ENCODE assay signal across 11 cellular contexts in the genomic region with DNA sequence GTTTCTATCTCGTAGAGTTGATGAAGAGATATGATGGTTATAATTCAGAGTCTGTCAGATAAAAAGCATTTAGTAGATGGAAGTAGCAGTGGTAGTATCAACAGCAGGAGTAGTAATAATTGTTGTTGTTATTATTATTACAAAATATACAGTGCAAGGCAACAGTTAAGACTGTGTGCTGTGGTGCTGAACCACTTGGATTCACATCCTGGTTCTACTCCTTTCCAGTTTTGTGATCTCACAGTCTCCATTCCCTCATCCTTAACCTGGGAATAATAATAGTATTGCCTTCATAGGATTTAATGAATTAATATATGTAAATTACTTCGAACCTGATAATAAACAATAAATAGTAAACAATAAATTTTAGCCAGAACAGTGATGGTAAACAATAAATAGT. TPM values are rescaled to one million over a fixed set of nuclear protein-coding genes. Genes with fewer than 3 reads are reported as not detected.
DNase-seq lines count a peak whose midpoint lies in the region; ATAC-seq and TF ChIP-seq lines count a peak whose summit lies in the region.
"Had no signal": no experiment of that assay in that cellular context is flagged by ENCODE, and none has a peak within 500 bp of the region (broad histone marks: within the 10 kb centered on the region; RNA-seq: fewer than 3 reads in every experiment).

No MANE protein-coding gene starts in this region.

- H3K36me3 ChIP-seq in RWPE2 (ENCODE audit: low read depth) (no peaks in the 10 kb centered on the region), neuron (ENCODE audit: insufficient read depth, low read length) (no peaks in the 10 kb centered on the region)
- H3K36me3 ChIP-seq: gastrocnemius medialis had no signal

- TF ChIP-seq CTCF in AG04450 (IDR thresholded peaks at IDR 0.05; ENCODE audit: low read depth, low read length): no peak
- TF ChIP-seq CTCF in RWPE2 (IDR thresholded peaks at IDR 0.05; ENCODE audit: poor library complexity, severe bottlenecking): no peak

- 0 out of 3 replicates have a peak, but pooled peaks have one; percentile 13 for ATAC-seq in RWPE2 (ENCODE audit: low read depth)
- ATAC-seq: activated T-helper 17 cell treated with anti-CD3 and anti-CD28 coated beads, Interleukin-2, amount 50 U/mL, for 72 hours; CD8-positive, alpha-beta T cell had no signal

- CTCF ChIA-PET in AG04450 (lab: Charles Lee): no interaction called here

- H3K4me3 ChIP-seq in AG04450 (ENCODE audit: low read depth, low read length) (peak overlapping the region; percentile 63), RWPE2 (ENCODE audit: severe bottlenecking) (peak overlapping the region; percentile 32), neuron (ENCODE audit: low read length) (peak overlapping the region; percentile 48)

- H3K27me3 ChIP-seq in AG04450 (ENCODE audit: control insufficient read depth, insufficient read depth, low read length): no peaks in the 10 kb centered on the region
- no peaks in the 10 kb centered on the region for H3K27me3 ChIP-seq in RWPE2 (ENCODE audit: insufficient read depth, poor library complexity, severe bottlenecking)
- no peaks in the 10 kb centered on the region for H3K27me3 ChIP-seq in neuron (ENCODE audit: insufficient read depth, low read length)
- H3K27me3 ChIP-seq: gastrocnemius medialis had no signal

- H3K4me1 ChIP-seq in RWPE2 (ENCODE audit: insufficient read depth, poor library complexity, severe bottlenecking) (peaks cover 48% of the 10 kb centered on the region), neuron (ENCODE audit: insufficient read depth, low read length) (peaks cover 27% of the 10 kb centered on the region)

- POLR2A ChIA-PET in AG04450 (lab: Yijun Ruan, JAX): interaction anchor here (2.3 kb wide), 1 partner anchor 38 kb away, joined by 27 read pairs; a partner anchor contains a TSS

- H3K27ac ChIP-seq in AG04450 (ENCODE audit: low read depth, low read length) (no peak overlapping the region), RWPE2 (ENCODE audit: poor library complexity, severe bottlenecking) (peak overlapping the region; percentile 98)

- peak overlapping the region; percentile 18 for H2AFZ ChIP-seq in neuron (ENCODE audit: low read depth, low read length)

- no peak for DNase-seq in AG04450 (ENCODE audit: low read depth, low spot score)
- no peak for DNase-seq in RWPE2 (ENCODE audit: low spot score)
- DNase-seq in fibroblast of peridontal ligament (ENCODE audit: extremely low read depth): peak; percentile 32
- no peak for DNase-seq in nucleus accumbens (lab: John Stamatoyannopoulos, UW)
- DNase-seq in iPS-NIHi11 (ENCODE audit: low spot score): no peak
- no peak for DNase-seq in foreskin melanocyte
- DNase-seq in putamen (ENCODE audit: low spot score): no peak
- DNase-seq: CD8-positive, alpha-beta T cell had no signal

- H3K9me3 ChIP-seq in AG04450 (ENCODE audit: control insufficient read depth, insufficient read depth, low read length) (no peaks in the 10 kb centered on the region; the same call in 1 of the 2 replicates), RWPE2 (ENCODE audit: severe bottlenecking) (no peaks in the 10 kb centered on the region), neuron (ENCODE audit: low read length) (no peaks in the 10 kb centered on the region)

RNA-seq across cellular contexts. Expression of a gene that starts 37.1 kb away (rescaled TPM):
- 28.4 and 29.3 TPM in 2 replicates for polyA plus RNA-seq in AG04450 (2011; rRNA removed)
- 62.4 and 71.9 TPM in 2 replicates for polyA minus RNA-seq in AG04450 (2011; rRNA and poly(A)+ RNA removed)
